Comparison of ENCODE assay signal across 14 cellular contexts in the genomic region with DNA sequence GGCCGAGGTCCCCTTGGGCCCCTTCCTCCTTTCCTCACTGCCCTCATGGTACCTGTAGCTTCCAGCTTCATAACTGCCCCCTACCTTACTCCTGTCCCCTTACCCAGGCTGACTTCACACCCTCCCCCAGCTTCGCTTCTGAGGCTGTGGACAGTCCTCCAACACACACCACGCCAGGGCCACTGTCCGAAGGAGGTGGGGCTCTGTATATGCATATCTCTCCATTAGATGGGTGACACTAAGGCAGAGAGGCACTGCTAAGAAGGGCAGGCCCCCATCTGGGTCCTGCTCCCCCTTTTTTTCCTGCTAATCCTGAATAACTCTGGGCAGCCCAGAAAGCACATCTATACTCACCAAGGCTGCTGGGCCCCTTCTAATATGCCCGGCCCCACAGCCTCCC. TPM values are rescaled to one million over a fixed set of nuclear protein-coding genes. Genes with fewer than 3 reads are reported as not detected.
DNase-seq lines count a peak whose midpoint lies in the region; ATAC-seq and TF ChIP-seq lines count a peak whose summit lies in the region.
"Had no signal": no experiment of that assay in that cellular context is flagged by ENCODE, and none has a peak within 500 bp of the region (broad histone marks: within the 10 kb centered on the region; RNA-seq: fewer than 3 reads in every experiment).

No MANE protein-coding gene starts in this region.

- H3K9me3 Mint-ChIP-seq in activated naive CD8-positive, alpha-beta T cell (ENCODE audit: low read depth) = no peaks in the 10 kb centered on the region
- no peaks in the 10 kb centered on the region for H3K9me3 Mint-ChIP-seq in activated naive CD8-positive, alpha-beta T cell treated with anti-CD3 and anti-CD28 coated beads, Interleukin-2, amount 50 U/mL, for 24 hours
- no peaks in the 10 kb centered on the region for H3K9me3 Mint-ChIP-seq in mesothelial cell of epicardium
- H3K9me3 Mint-ChIP-seq: activated T-cell treated with anti-CD3 and anti-CD28 coated beads, Interleukin-2, amount 50 U/mL, for 4 hours had no signal

- peaks cover 8% of the 10 kb centered on the region for H3K36me3 ChIP-seq in breast epithelium
- H3K36me3 ChIP-seq in transverse colon = peaks cover 0 to 22% (median 14%) of the 10 kb centered on the region in 4 donors

- TF ChIP-seq POLR2A in breast epithelium (IDR thresholded peaks at IDR 0.05) (no peak), transverse colon (IDR thresholded peaks at IDR 0.05) (no peak)

- H3K27me3 ChIP-seq in breast epithelium = peaks cover 0 to 2% of the 10 kb centered on the region in 2 donors
- peaks cover 15% of the 10 kb centered on the region for H3K27me3 ChIP-seq in transverse colon

- no peak for TF ChIP-seq EP300 in transverse colon (IDR thresholded peaks at IDR 0.05; ENCODE audit: low read depth)

- no peak overlapping the region for H3K4me3 ChIP-seq in breast epithelium
- H3K4me3 ChIP-seq in transverse colon = no peak overlapping the region
- H3K4me3 ChIP-seq: SK-N-MC had no signal

- TF ChIP-seq CTCF in breast epithelium (IDR thresholded peaks at IDR 0.05) (no peak), mesothelial cell of epicardium (IDR thresholded peaks at IDR 0.05; ENCODE audit: unreplicated experiment) (no peak), transverse colon (IDR thresholded peaks at IDR 0.05) (no peak)

- no peak for ATAC-seq in activated naive CD8-positive, alpha-beta T cell treated with anti-CD3 and anti-CD28 coated beads, Interleukin-2, amount 50 U/mL, for 24 hours

- H3K4me3 Mint-ChIP-seq in activated naive CD8-positive, alpha-beta T cell = peak overlapping the region; percentile 17
- no peak overlapping the region for H3K4me3 Mint-ChIP-seq in activated naive CD8-positive, alpha-beta T cell treated with anti-CD3 and anti-CD28 coated beads, Interleukin-2, amount 50 U/mL, for 24 hours
- peak overlapping the region; percentile 15 for H3K4me3 Mint-ChIP-seq in mesothelial cell of epicardium
- H3K4me3 Mint-ChIP-seq: activated T-cell treated with anti-CD3 and anti-CD28 coated beads, Interleukin-2, amount 50 U/mL, for 4 hours had no signal

- peaks cover 8% of the 10 kb centered on the region for H3K4me1 Mint-ChIP-seq in activated naive CD8-positive, alpha-beta T cell (ENCODE audit: low read depth)
- H3K4me1 Mint-ChIP-seq in activated naive CD8-positive, alpha-beta T cell treated with anti-CD3 and anti-CD28 coated beads, Interleukin-2, amount 50 U/mL, for 24 hours = peaks cover 12% of the 10 kb centered on the region
- H3K4me1 Mint-ChIP-seq in mesothelial cell of epicardium = peaks cover 40% of the 10 kb centered on the region

- peaks cover 14 to 15% of the 10 kb centered on the region in 2 donors for H3K4me1 ChIP-seq in breast epithelium
- H3K4me1 ChIP-seq in transverse colon = peaks cover 9 to 41% (median 24%) of the 10 kb centered on the region in 4 donors

- peak overlapping the region; percentile 91 to 94 for H3K27ac ChIP-seq in breast epithelium
- peak overlapping the region; percentile 71 to 78 (median 73) for H3K27ac ChIP-seq in transverse colon
- H3K27ac ChIP-seq: SK-N-MC had no signal

- 43 to 65% methylated on average over 3 to 5 of the region's 5 CpGs for WGBS in transverse colon (ENCODE audit: low coverage in 1 of 2), 2 donors

- no peak overlapping the region for H3K27ac Mint-ChIP-seq in activated naive CD8-positive, alpha-beta T cell
- no peak overlapping the region for H3K27ac Mint-ChIP-seq in activated naive CD8-positive, alpha-beta T cell treated with anti-CD3 and anti-CD28 coated beads, Interleukin-2, amount 50 U/mL, for 24 hours
- no peak overlapping the region for H3K27ac Mint-ChIP-seq in mesothelial cell of epicardium

- intact Hi-C loops in breast epithelium (cut with DNase I; ENCODE audit: low total_unique reads) (no loop called here), transverse colon (cut with DNase I; ENCODE audit: low total_unique reads) (no loop called here)

- H3K9me3 ChIP-seq in breast epithelium = no peaks in the 10 kb centered on the region
- no peaks in the 10 kb centered on the region for H3K9me3 ChIP-seq in transverse colon

- in situ Hi-C loops in transverse colon (cut with MboI; ENCODE audit: low pct_ligation_motif_present in 1 of 4, low pct_unique_long_range_greater_than_20kb in 1 of 4, low sequenced_read_pairs in 3 of 4) = no loop called here

- peaks cover 4% of the 10 kb centered on the region for H3K36me3 Mint-ChIP-seq in activated naive CD8-positive, alpha-beta T cell
- peaks cover 5% of the 10 kb centered on the region for H3K36me3 Mint-ChIP-seq in activated naive CD8-positive, alpha-beta T cell treated with anti-CD3 and anti-CD28 coated beads, Interleukin-2, amount 50 U/mL, for 24 hours (ENCODE audit: low read depth)
- H3K36me3 Mint-ChIP-seq in mesothelial cell of epicardium = peaks cover 6% of the 10 kb centered on the region

- peaks cover 6% of the 10 kb centered on the region for H3K27me3 Mint-ChIP-seq in activated naive CD8-positive, alpha-beta T cell
- H3K27me3 Mint-ChIP-seq in activated naive CD8-positive, alpha-beta T cell treated with anti-CD3 and anti-CD28 coated beads, Interleukin-2, amount 50 U/mL, for 24 hours = peaks cover 18% of the 10 kb centered on the region
- peaks cover 11% of the 10 kb centered on the region for H3K27me3 Mint-ChIP-seq in mesothelial cell of epicardium (ENCODE audit: low read depth)

- no peak for DNase-seq in activated naive CD8-positive, alpha-beta T cell treated with anti-CD3 and anti-CD28 coated beads, Interleukin-2, amount 50 U/mL, for 24 hours
- DNase-seq in breast epithelium (ENCODE audit: low spot score in 2 of 2) = no peak
- no peak for DNase-seq in mesothelial cell of epicardium (ENCODE audit: low spot score in 2 of 2, unreplicated experiment in 2 of 2)
- no peak for DNase-seq in transverse colon
- no peak for DNase-seq in activated CD4-positive, CD25-positive, alpha-beta regulatory T cell treated with anti-CD3 and anti-CD28 coated beads, Interleukin-2, amount 50 U/mL, for 72 hours
- no peak for DNase-seq in GF-D8 (lab: John Stamatoyannopoulos, UW)
- DNase-seq in mesenteric fat pad (ENCODE audit: low spot score) = no peak
- DNase-seq: activated CD4-positive, alpha-beta T cell treated with anti-CD3 and anti-CD28 coated beads for 1 hour; activated T-cell treated with anti-CD3 and anti-CD28 coated beads, Interleukin-2, amount 50 U/mL, for 4 hours; NCI-H524 treated with DMSO at 0.1 percent for 48 hours had no signal

RNA-seq across cellular contexts. Expression of a gene that starts 1.0 kb away (rescaled TPM):
- 10 to 100 TPM in 2 of 3 donors, under 1 TPM in 1; 0.48 to 18.6 (median 12.5) TPM for total RNA-seq in breast epithelium
- 14.1 to 19.2 TPM (median 15.0 TPM) in 3 replicates for total RNA-seq in mesothelial cell of epicardium
- total RNA-seq in transverse colon = 10 to 100 TPM in 2 of 4 donors, 1 to 10 TPM in 2; 4.8 to 19.1 (median 12.9) TPM
- 0.84 TPM for total RNA-seq in mesenteric fat pad

RNA-seq across cellular contexts. Expression of a gene that starts 13.3 kb away (rescaled TPM):
- total RNA-seq in breast epithelium (100 to 1,000 TPM; 163 to 230 (median 180) TPM), mesothelial cell of epicardium (161 to 171 TPM (median 164 TPM) in 3 replicates), transverse colon (100 to 1,000 TPM; 579 to 974 (median 655) TPM), mesenteric fat pad (148 TPM)

RNA-seq across cellular contexts. Expression of a gene that starts 25.4 kb away (rescaled TPM):
- total RNA-seq in breast epithelium (not detected), mesothelial cell of epicardium (0.84 TPM in 1 of 3 replicates, not detected in the others), transverse colon (10 to 100 TPM in 1 of 4 donors, not detected in 3; 13.1 TPM), mesenteric fat pad (not detected)
- total RNA-seq: A673; activated T-cell treated with anti-CD3 and anti-CD28 coated beads, Interleukin-2, amount 50 U/mL, for 4 hours; sciatic nerve had no signal

RNA-seq across cellular contexts. Expression of a gene that starts 32.6 kb away (rescaled TPM):
- total RNA-seq in breast epithelium (under 1 TPM in 1 of 3 donors, not detected in 2; 0.44 TPM), mesothelial cell of epicardium (0.22 to 0.60 TPM (median 0.57 TPM) in 3 replicates), transverse colon (not detected), mesenteric fat pad (not detected)
- total RNA-seq: sciatic nerve had no signal

RNA-seq across cellular contexts. Expression of a gene that starts 39.1 kb away (rescaled TPM):
- total RNA-seq in breast epithelium = 10 to 100 TPM; 12.6 to 21.6 (median 16.0) TPM
- total RNA-seq in mesothelial cell of epicardium = 18.0 to 22.7 TPM (median 21.6 TPM) in 3 replicates
- 100 to 1,000 TPM; 134 to 282 (median 193) TPM for total RNA-seq in transverse colon
- 11.5 TPM for total RNA-seq in mesenteric fat pad
